7 cellular contexts compared by ENCODE assay signal in genomic region chr1:76074321-76075187, GRCh38. TPM values are rescaled to one million over a fixed set of nuclear protein-coding genes. Genes with fewer than 3 reads are reported as not detected.
DNase-seq lines count a peak whose midpoint lies in the region; ATAC-seq lines count a peak whose summit lies in the region.

TSS of gene ST6GALNAC3 (plus strand) at chr1:76074746.

- DNase-seq in NCI-H345 (lab: John Stamatoyannopoulos, UW) (peak; percentile 68), lung microvascular endothelial cell (ENCODE audit: low read depth in 2 of 2) (peak; percentile 71 to 75)
- peak; percentile 44 to 53 for DNase-seq in activated CD8-positive, alpha-beta memory T cell treated with anti-CD3 and anti-CD28 coated beads for 4 hours (ENCODE audit: low read depth in 2 of 2)
- DNase-seq in effector CD8-positive, alpha-beta T cell (lab: John Stamatoyannopoulos, UW), result peak; percentile 74
- peak; percentile 42 to 66 (median 61) for DNase-seq in stimulated activated CD4-positive, alpha-beta T cell treated with anti-CD3 and anti-CD28 coated beads, TNF-alpha, amount 100 ng/mL, for 4 hours (ENCODE audit: low read depth in 3 of 3)

- ATAC-seq in GM18519 (IDR thresholded peaks at IDR 0.05; ENCODE audit: low FRiP score, unreplicated experiment), result peak; percentile 72
- ATAC-seq in HG02938 (IDR thresholded peaks at IDR 0.05; ENCODE audit: unreplicated experiment), result peak; percentile 83

RNA-seq across cellular contexts. Expression of gene ST6GALNAC3, which starts in this region (rescaled TPM):
- 40.5 and 41.5 TPM in 2 replicates for total RNA-seq in lung microvascular endothelial cell

Comparison
In these comparisons a context has a peak if more than half of its experiments do, and no peak if none do; other contexts are left out.
1. Peak in every context shown above with its lines: DNase-seq and ATAC-seq.